21 cellular contexts compared by ENCODE assay signal in genomic region chr6:41574002-41574401, GRCh38.
"Had no signal": no experiment of that assay in that cellular context is flagged by ENCODE, and none has a peak within 500 bp of the region (broad histone marks: within the 10 kb centered on the region; RNA-seq: fewer than 3 reads in every experiment).

No MANE protein-coding gene starts in this region.

- ATAC-seq: activated CD8-positive, alpha-beta memory T cell treated with anti-CD3 and anti-CD28 coated beads, Interleukin-2, amount 10 ng/mL, durations not matched to agents 7 days and 5 days; activated T-cell treated with anti-CD3 and anti-CD28 coated beads, Interleukin-2, amount 50 U/mL, for 4 hours; WTC11 had no signal

- H3K4me3 ChIP-seq: PC-9 had no signal

- H3K4me2 ChIP-seq: PC-9 had no signal

- H3K27ac Mint-ChIP-seq: activated CD4-positive, alpha-beta T cell treated with anti-CD3 and anti-CD28 coated beads, Interleukin-2, amount 10 ng/mL, durations not matched to agents 24 days and 14 days; activated CD8-positive, alpha-beta memory T cell treated with anti-CD3 and anti-CD28 coated beads, Interleukin-2, amount 10 ng/mL, durations not matched to agents 7 days and 5 days; activated naive CD8-positive, alpha-beta T cell; T-helper 1 cell treated with Interleukin-12 subunit alpha and Interleukin-12 subunit beta and Interleukin-4 antibody, amounts not matched to agents 30 μg/mL and 1 μg/mL, for 36 hours; WTC11 had no signal

- H3K4me3 Mint-ChIP-seq: activated CD4-positive, alpha-beta T cell treated with anti-CD3 and anti-CD28 coated beads, Interleukin-2, amount 10 ng/mL, durations not matched to agents 24 days and 14 days; activated CD8-positive, alpha-beta memory T cell treated with anti-CD3 and anti-CD28 coated beads, Interleukin-2, amount 10 ng/mL, durations not matched to agents 7 days and 5 days; activated naive CD8-positive, alpha-beta T cell; activated T-cell treated with anti-CD3 and anti-CD28 coated beads, Interleukin-2, amount 50 U/mL, for 4 hours; central memory CD8-positive, alpha-beta T cell; T-helper 1 cell treated with Interleukin-12 subunit alpha and Interleukin-12 subunit beta and Interleukin-4 antibody, amounts not matched to agents 30 μg/mL and 1 μg/mL, for 36 hours; WTC11 had no signal

- H3K27ac ChIP-seq: PC-9 had no signal

- DNase-seq: activated CD4-positive, alpha-beta T cell treated with anti-CD3 and anti-CD28 coated beads, Interleukin-2, amount 10 ng/mL, durations not matched to agents 24 days and 14 days; activated CD4-positive, alpha-beta T cell treated with anti-CD3 and anti-CD28 coated beads, Interleukin-2, amount 50 U/mL, for 48 hours; activated CD4-positive, CD25-positive, alpha-beta regulatory T cell treated with anti-CD3 and anti-CD28 coated beads, Interleukin-2, amount 50 U/mL, for 72 hours; activated CD8-positive, alpha-beta memory T cell treated with anti-CD3 and anti-CD28 coated beads, Interleukin-2, amount 10 ng/mL, durations not matched to agents 7 days and 5 days; activated effector memory CD4-positive, alpha-beta T cell treated with anti-CD3 and anti-CD28 coated beads, Interleukin-2, amount 50 U/mL, for 16 hours; activated naive CD4-positive, alpha-beta T cell treated with Interleukin-2 at 50 U/mL for 16 hours; activated T-cell treated with anti-CD3 and anti-CD28 coated beads, Interleukin-2, amount 50 U/mL, for 4 hours; NCI-H1105 treated with DMSO at 0.1 percent for 48 hours; NCI-H1436 treated with DMSO at 0.1 percent for 48 hours; NCI-H187; NCI-H2081; NCI-H510A treated with DMSO at 0.1 percent for 48 hours; NK-92 treated with Interleukin-12 subunit alpha and Interleukin-12 subunit beta, amount 100 ng/mL, for 24 hours; PC-9; SHP77 treated with DMSO at 0.1 percent for 48 hours had no signal

- H3K9me3 Mint-ChIP-seq: activated CD4-positive, alpha-beta T cell treated with anti-CD3 and anti-CD28 coated beads, Interleukin-2, amount 10 ng/mL, durations not matched to agents 24 days and 14 days; activated T-cell treated with anti-CD3 and anti-CD28 coated beads, Interleukin-2, amount 50 U/mL, for 4 hours; brain; central memory CD8-positive, alpha-beta T cell; T-helper 1 cell treated with Interleukin-12 subunit alpha and Interleukin-12 subunit beta and Interleukin-4 antibody, amounts not matched to agents 30 μg/mL and 1 μg/mL, for 36 hours; WTC11 had no signal

- H3K4me1 Mint-ChIP-seq: activated CD8-positive, alpha-beta memory T cell treated with anti-CD3 and anti-CD28 coated beads, Interleukin-2, amount 10 ng/mL, durations not matched to agents 7 days and 5 days had no signal

- FAIRE-seq: astrocyte had no signal

- H2AFZ ChIP-seq: PC-9 had no signal

- H3K36me3 Mint-ChIP-seq: activated CD8-positive, alpha-beta memory T cell treated with anti-CD3 and anti-CD28 coated beads, Interleukin-2, amount 10 ng/mL, durations not matched to agents 7 days and 5 days; WTC11 had no signal

- H3K27me3 Mint-ChIP-seq: activated naive CD8-positive, alpha-beta T cell; central memory CD8-positive, alpha-beta T cell had no signal
